1 cellular context compared by ENCODE assay signal in genomic region chr3:167426962-167427361, GRCh38. TPM values are rescaled to one million over a fixed set of nuclear protein-coding genes. Genes with fewer than 3 reads are reported as not detected.
"Had no signal": no experiment of that assay in that cellular context is flagged by ENCODE, and none has a peak within 500 bp of the region (broad histone marks: within the 10 kb centered on the region; RNA-seq: fewer than 3 reads in every experiment).

No MANE protein-coding gene starts in this region.

RNA-seq across cellular contexts. Expression of gene SERPINI2, which starts 46.9 kb away (rescaled TPM):
- polyA plus RNA-seq: GM12878 had no signal
